ENCODE assay signal across 26 cellular contexts in the genomic region with DNA sequence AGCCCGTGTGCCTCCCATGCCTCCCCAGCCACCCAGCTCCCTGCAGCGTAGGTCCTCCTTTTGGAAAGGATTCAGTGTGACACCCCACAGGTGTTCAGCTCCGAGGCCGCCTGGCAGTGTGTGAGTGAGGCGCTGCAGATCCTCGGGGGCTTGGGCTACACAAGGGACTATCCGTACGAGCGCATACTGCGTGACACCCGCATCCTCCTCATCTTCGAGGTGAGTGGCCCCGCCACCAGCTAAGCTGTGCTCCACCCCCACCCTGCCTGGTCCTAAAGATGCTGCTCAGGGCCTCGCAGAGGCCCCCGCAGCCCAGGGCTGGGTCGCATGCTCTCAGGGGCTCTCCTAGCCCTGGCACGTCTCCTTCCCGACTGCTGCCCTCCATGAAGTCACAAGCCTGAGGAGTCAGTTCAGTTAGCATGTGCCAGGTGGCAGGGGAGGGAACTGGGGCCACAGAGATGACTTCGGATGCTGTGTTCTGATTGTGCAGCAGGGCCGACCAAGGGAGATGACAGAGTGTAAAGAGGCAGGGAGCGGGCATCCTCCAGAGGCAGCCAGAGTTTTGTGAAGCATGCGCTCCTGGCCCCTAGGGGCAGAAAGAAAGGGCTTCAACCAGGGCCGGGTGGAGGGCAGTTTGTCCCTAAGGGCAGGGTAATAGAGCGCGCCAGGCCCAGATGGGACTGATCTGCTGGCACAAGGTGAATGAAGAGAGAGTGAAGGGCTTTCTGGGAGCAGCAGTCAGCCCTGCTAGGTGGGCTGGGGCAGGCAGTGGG.
"Had no signal": no experiment of that assay in that cellular context is flagged by ENCODE, and none has a peak within 500 bp of the region (broad histone marks: within the 10 kb centered on the region; RNA-seq: fewer than 3 reads in every experiment).

No MANE protein-coding gene starts in this region.

- H3K9me3 Mint-ChIP-seq: activated CD4-positive, alpha-beta T cell treated with anti-CD3 and anti-CD28 coated beads, Interleukin-2, amount 10 ng/mL, durations not matched to agents 7 days and 5 days; activated CD8-positive, alpha-beta T cell treated with anti-CD3 and anti-CD28 coated beads for 36 hours; activated naive CD4-positive, alpha-beta T cell treated with anti-CD3 and anti-CD28 coated beads, Interleukin-2, amount 50 U/mL, for 24 hours; activated T-cell treated with anti-CD3 and anti-CD28 coated beads, Interleukin-2, amount 50 U/mL, for 4 hours; immature natural killer cell; naive thymus-derived CD4-positive, alpha-beta T cell; neural crest cell; T-helper 2 cell treated with Interferon-gamma antibody and Interleukin-4, amounts not matched to agents 5 μg/mL and 100 μg/mL, for 36 hours had no signal

- H3K79me2 ChIP-seq: hepatocyte had no signal

- H2AFZ ChIP-seq: hepatocyte had no signal

- H3K4me1 ChIP-seq: breast epithelium, prostate gland, stomach, suprapubic skin, tibial nerve had no signal

- H3K27ac Mint-ChIP-seq: activated CD4-positive, alpha-beta T cell treated with anti-CD3 and anti-CD28 coated beads, Interleukin-2, amount 10 ng/mL, durations not matched to agents 7 days and 5 days; activated CD8-positive, alpha-beta T cell treated with anti-CD3 and anti-CD28 coated beads for 36 hours; T-helper 2 cell treated with Interferon-gamma antibody and Interleukin-4, amounts not matched to agents 5 μg/mL and 100 μg/mL, for 36 hours had no signal

- H3K4me1 Mint-ChIP-seq: activated CD4-positive, alpha-beta T cell treated with anti-CD3 and anti-CD28 coated beads, Interleukin-2, amount 10 ng/mL, durations not matched to agents 7 days and 5 days; activated naive CD4-positive, alpha-beta T cell treated with anti-CD3 and anti-CD28 coated beads, Interleukin-2, amount 50 U/mL, for 24 hours; immature natural killer cell; naive thymus-derived CD4-positive, alpha-beta T cell; neural crest cell had no signal

- H3K4me3 ChIP-seq: breast epithelium, hepatocyte, lung, prostate gland, SK-N-MC, stomach, suprapubic skin, tibial nerve had no signal

- H3K9me3 ChIP-seq: breast epithelium, prostate gland, stomach, suprapubic skin, tibial nerve had no signal

- ATAC-seq: activated CD4-positive, CD25-positive, alpha-beta regulatory T cell treated with anti-CD3 and anti-CD28 coated beads, Interleukin-2, amount 50 U/mL, for 24 hours; activated CD8-positive, alpha-beta T cell treated with anti-CD3 and anti-CD28 coated beads for 36 hours; activated T-cell treated with anti-CD3 and anti-CD28 coated beads, Interleukin-2, amount 50 U/mL, for 4 hours; left lobe of liver; naive thymus-derived CD4-positive, alpha-beta T cell had no signal

- H3K4me2 ChIP-seq: hepatocyte had no signal

- H3K27ac ChIP-seq: breast epithelium, hepatocyte, prostate gland, SK-N-MC, stomach, suprapubic skin, tibial nerve, VCaP had no signal

- FAIRE-seq: astrocyte, endometrium had no signal

- H3K27me3 ChIP-seq: breast epithelium, hepatocyte, stomach, suprapubic skin, tibial nerve had no signal

- H3K4me3 Mint-ChIP-seq: activated CD4-positive, alpha-beta T cell treated with anti-CD3 and anti-CD28 coated beads, Interleukin-2, amount 10 ng/mL, durations not matched to agents 7 days and 5 days; activated CD8-positive, alpha-beta T cell treated with anti-CD3 and anti-CD28 coated beads for 36 hours; activated naive CD4-positive, alpha-beta T cell treated with anti-CD3 and anti-CD28 coated beads, Interleukin-2, amount 50 U/mL, for 24 hours; activated T-cell treated with anti-CD3 and anti-CD28 coated beads, Interleukin-2, amount 50 U/mL, for 4 hours; immature natural killer cell; naive thymus-derived CD4-positive, alpha-beta T cell; neural crest cell; T-helper 2 cell treated with Interferon-gamma antibody and Interleukin-4, amounts not matched to agents 5 μg/mL and 100 μg/mL, for 36 hours had no signal

- DNase-seq: activated CD4-positive, alpha-beta T cell treated with anti-CD3 and anti-CD28 coated beads, Interleukin-2, amount 10 ng/mL, durations not matched to agents 7 days and 5 days; activated CD8-positive, alpha-beta T cell treated with anti-CD3 and anti-CD28 coated beads for 36 hours; activated effector memory CD4-positive, alpha-beta T cell treated with Interleukin-2 at 50 U/mL for 16 hours; activated T-cell treated with anti-CD3 and anti-CD28 coated beads, Interleukin-2, amount 50 U/mL, for 4 hours; erythroblast; foreskin melanocyte; immature natural killer cell; naive thymus-derived CD4-positive, alpha-beta T cell; stimulated activated CD4-positive, alpha-beta T cell treated with anti-CD3 and anti-CD28 coated beads, Interleukin-4, amount 100 ng/mL, for 24 hours; stomach; SW 1271 had no signal

- H3K27me3 Mint-ChIP-seq: activated CD4-positive, alpha-beta T cell treated with anti-CD3 and anti-CD28 coated beads, Interleukin-2, amount 10 ng/mL, durations not matched to agents 7 days and 5 days; activated CD8-positive, alpha-beta T cell treated with anti-CD3 and anti-CD28 coated beads for 36 hours; activated naive CD4-positive, alpha-beta T cell treated with anti-CD3 and anti-CD28 coated beads, Interleukin-2, amount 50 U/mL, for 24 hours; naive thymus-derived CD4-positive, alpha-beta T cell had no signal
